8 cellular contexts compared by ENCODE assay signal in genomic region chr3:159273608-159274007, GRCh38.
A peak's percentile ranks its signal among the peaks of the same experiment; 100 is the strongest.
DNase-seq lines count a peak whose midpoint lies in the region; ATAC-seq, FAIRE-seq and TF ChIP-seq lines count a peak whose summit lies in the region.

No MANE protein-coding gene starts in this region.

- FAIRE-seq in astrocyte (lab: Jason Lieb, UNC): peak; percentile 49

- H3K9me3 Mint-ChIP-seq in astrocyte (ENCODE audit: unreplicated experiment): no peaks in the 10 kb centered on the region
- peaks cover 0 to 5% (median 0%) of the 10 kb centered on the region in 5 donors for H3K9me3 Mint-ChIP-seq in CD8-positive, alpha-beta memory T cell

- TF ChIP-seq EP300 in Ishikawa (IDR thresholded peaks at IDR 0.05; ENCODE audit: borderline replicate concordance) (no peak), tibial nerve (IDR thresholded peaks at IDR 0.05) (no peak)

- H3K27me3 ChIP-seq in DND-41 (ENCODE audit: insufficient read depth, low read length, poor library complexity): peaks cover 5% of the 10 kb centered on the region
- H3K27me3 ChIP-seq in astrocyte (ENCODE audit: insufficient read depth, low read length): no peaks in the 10 kb centered on the region
- no peaks in the 10 kb centered on the region for H3K27me3 ChIP-seq in CD8-positive, alpha-beta memory T cell (ENCODE audit: insufficient read depth, low read length, poor library complexity, severe bottlenecking)
- no peaks in the 10 kb centered on the region for H3K27me3 ChIP-seq in tibial nerve

- H3K27me3 Mint-ChIP-seq in astrocyte (ENCODE audit: low read depth, unreplicated experiment): peaks cover 14% of the 10 kb centered on the region
- H3K27me3 Mint-ChIP-seq in CD8-positive, alpha-beta memory T cell: peaks cover 2 to 3% of the 10 kb centered on the region in 2 donors

- H3K4me1 Mint-ChIP-seq in astrocyte (ENCODE audit: low read depth, unreplicated experiment): peaks cover 2% of the 10 kb centered on the region
- H3K4me1 Mint-ChIP-seq in CD8-positive, alpha-beta memory T cell: no peaks in the 10 kb centered on the region

- DNase-seq in DND-41 (peak; percentile 59), astrocyte (ENCODE audit: low read depth) (peak; percentile 41), left kidney (ENCODE audit: low read depth, low spot score) (peak; percentile 92), tibial nerve (ENCODE audit: low spot score in 2 of 2) (no peak)
- DNase-seq in CD8-positive, alpha-beta memory T cell: no peak

- no peak for TF ChIP-seq RAD21 in Ishikawa (IDR thresholded peaks at IDR 0.05; ENCODE audit: low read depth)

- H3K4me3 ChIP-seq in DND-41 (ENCODE audit: low read depth in 1 of 2, low read length in 2 of 2) (no peak overlapping the region), astrocyte (ENCODE audit: insufficient read depth, low read depth, low read length) (no peak overlapping the region), tibial nerve (no peak overlapping the region)
- no peak overlapping the region for H3K4me3 ChIP-seq in CD8-positive, alpha-beta memory T cell (ENCODE audit: low read length)

- 7 to 9% methylated on average over 6 of the region's 6 CpGs for WGBS in tibial nerve, 2 donors

- H3K27ac Mint-ChIP-seq in astrocyte (ENCODE audit: unreplicated experiment): no peak overlapping the region
- no peak overlapping the region for H3K27ac Mint-ChIP-seq in CD8-positive, alpha-beta memory T cell

- CTCF ChIA-PET in CD8-positive, alpha-beta memory T cell (lab: Charles Lee): no interaction called here

- H3K79me2 ChIP-seq in DND-41 (ENCODE audit: insufficient read depth, low read length) (no peaks in the 10 kb centered on the region), astrocyte (ENCODE audit: insufficient read depth, low read length) (no peaks in the 10 kb centered on the region)

- H4K20me1 ChIP-seq in DND-41 (ENCODE audit: insufficient read depth, low read length) (no peaks in the 10 kb centered on the region), astrocyte (ENCODE audit: insufficient read depth, low read length) (no peaks in the 10 kb centered on the region)

- H3K27ac ChIP-seq in DND-41 (ENCODE audit: low read length): no peak overlapping the region
- no peak overlapping the region for H3K27ac ChIP-seq in astrocyte (ENCODE audit: low read depth, low read length)
- H3K27ac ChIP-seq in CD8-positive, alpha-beta memory T cell (ENCODE audit: low read depth, low read length): no peak overlapping the region
- H3K27ac ChIP-seq in tibial nerve: no peak overlapping the region

- no peak overlapping the region for H3K4me3 Mint-ChIP-seq in astrocyte (ENCODE audit: unreplicated experiment)
- H3K4me3 Mint-ChIP-seq in CD8-positive, alpha-beta memory T cell: no peak overlapping the region

- H3K36me3 Mint-ChIP-seq in astrocyte (ENCODE audit: low read depth, unreplicated experiment): no peaks in the 10 kb centered on the region
- no peaks in the 10 kb centered on the region for H3K36me3 Mint-ChIP-seq in CD8-positive, alpha-beta memory T cell

- no peak overlapping the region for H3K9ac ChIP-seq in DND-41 (ENCODE audit: low read depth, low read length)
- no peak overlapping the region for H3K9ac ChIP-seq in astrocyte (ENCODE audit: low read length)

- H3K4me2 ChIP-seq in DND-41 (ENCODE audit: insufficient read depth, low read length) (no peak overlapping the region), astrocyte (ENCODE audit: low read length) (no peak overlapping the region)

- ATAC-seq in DND-41 (ENCODE audit: insufficient read depth, low read depth) (peak; percentile 80), GM18498 (IDR thresholded peaks at IDR 0.05; ENCODE audit: unreplicated experiment) (no peak), GM21786 (IDR thresholded peaks at IDR 0.05; ENCODE audit: unreplicated experiment) (no peak)

- H2AFZ ChIP-seq in DND-41 (ENCODE audit: low read depth, low read length) (no peak overlapping the region), astrocyte (ENCODE audit: low read depth, low read length) (no peak overlapping the region)

- no peaks in the 10 kb centered on the region for H3K4me1 ChIP-seq in DND-41 (ENCODE audit: insufficient read depth, low read length)
- H3K4me1 ChIP-seq in astrocyte (ENCODE audit: insufficient read depth, low read length): no peaks in the 10 kb centered on the region
- no peaks in the 10 kb centered on the region for H3K4me1 ChIP-seq in CD8-positive, alpha-beta memory T cell (ENCODE audit: insufficient read depth, low read length)
- no peaks in the 10 kb centered on the region for H3K4me1 ChIP-seq in tibial nerve

- H3K9me3 ChIP-seq in DND-41 (ENCODE audit: insufficient read depth, low read length, severe bottlenecking): no peaks in the 10 kb centered on the region
- H3K9me3 ChIP-seq in astrocyte (ENCODE audit: insufficient read depth, low read depth, low read length): no peaks in the 10 kb centered on the region
- H3K9me3 ChIP-seq in CD8-positive, alpha-beta memory T cell (ENCODE audit: low read length): no peaks in the 10 kb centered on the region
- H3K9me3 ChIP-seq in tibial nerve: no peaks in the 10 kb centered on the region

- H3K36me3 ChIP-seq in DND-41 (ENCODE audit: insufficient read depth, low read length): no peaks in the 10 kb centered on the region
- H3K36me3 ChIP-seq in astrocyte (ENCODE audit: insufficient read depth, low read length): no peaks in the 10 kb centered on the region
- H3K36me3 ChIP-seq in CD8-positive, alpha-beta memory T cell (ENCODE audit: insufficient read depth, low read length): no peaks in the 10 kb centered on the region
- H3K36me3 ChIP-seq in tibial nerve: no peaks in the 10 kb centered on the region

- no peak for TF ChIP-seq CTCF in DND-41 (IDR thresholded peaks at IDR 0.05; ENCODE audit: borderline replicate concordance, extremely low read depth, low read length, poor library complexity, severe bottlenecking)
- TF ChIP-seq CTCF in astrocyte (IDR thresholded peaks at IDR 0.05; ENCODE audit: insufficient read depth, low read depth, low read length): no peak
- TF ChIP-seq CTCF in tibial nerve (IDR thresholded peaks at IDR 0.05): no peak

- no peak for TF ChIP-seq POLR2A in tibial nerve (IDR thresholded peaks at IDR 0.05)

- POLR2A ChIA-PET in CD8-positive, alpha-beta memory T cell (lab: Charles Lee): no interaction called here

TF ChIP-seq in Ishikawa, 13 proteins besides CTCF, POLR2A, EP300 and RAD21:
- no peak for TF ChIP-seq FOXM1 (IDR thresholded peaks at IDR 0.05; ENCODE audit: borderline replicate concordance, low read depth)
- no peak for TF ChIP-seq USF1 (IDR thresholded peaks at IDR 0.05)
- no peak for TF ChIP-seq TAF1 (IDR thresholded peaks at IDR 0.05; ENCODE audit: low read depth)
- no peak for TF ChIP-seq NFIC (IDR thresholded peaks at IDR 0.05)
- TF ChIP-seq REST (IDR thresholded peaks at IDR 0.05; ENCODE audit: low read depth): peak; percentile 91
- TF ChIP-seq TEAD4 (IDR thresholded peaks at IDR 0.05): no peak
- TF ChIP-seq CEBPB (IDR thresholded peaks at IDR 0.05): no peak
- TF ChIP-seq CREB1 (IDR thresholded peaks at IDR 0.05; ENCODE audit: low read depth): no peak
- no peak for TF ChIP-seq TCF12 (IDR thresholded peaks at IDR 0.05; ENCODE audit: low read depth)
- TF ChIP-seq YY1 (IDR thresholded peaks at IDR 0.05; ENCODE audit: low read depth): no peak
- TF ChIP-seq ZBTB7A (IDR thresholded peaks at IDR 0.05; ENCODE audit: low read depth): no peak
- peak; percentile 74 for TF ChIP-seq MAX (IDR thresholded peaks at IDR 0.05)
- no peak for TF ChIP-seq EGR1 (IDR thresholded peaks at IDR 0.05)

Comparison
In these comparisons a context has a peak if more than half of its experiments do, and no peak if none do; other contexts are left out.
1. DNase-seq: peak in DND-41 (single experiment), astrocyte (single experiment) and left kidney (single experiment); none in CD8-positive, alpha-beta memory T cell (0 of 5) and tibial nerve (0 of 2).